Comparison of ENCODE assay signal across 8 cellular contexts in the genomic region with DNA sequence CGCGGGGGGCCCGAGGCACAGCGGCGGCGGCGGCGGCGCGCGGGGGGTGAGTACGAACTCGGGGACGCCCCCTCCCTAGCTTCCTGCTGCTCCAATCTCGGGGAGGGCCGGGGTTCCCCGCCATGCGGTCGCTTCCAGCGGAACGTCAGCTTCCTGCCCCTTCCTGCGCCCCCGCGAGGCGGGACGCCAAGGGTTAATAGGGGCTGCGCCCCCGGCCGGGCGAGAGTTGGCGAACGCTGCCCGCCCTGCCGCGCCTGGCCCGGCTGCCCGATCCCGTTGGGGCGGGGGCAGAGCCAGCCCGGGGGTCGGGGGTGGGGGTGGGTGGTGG. TPM values are rescaled to one million over a fixed set of nuclear protein-coding genes. Genes with fewer than 3 reads are reported as not detected.
DNase-seq lines count a peak whose midpoint lies in the region; ATAC-seq and TF ChIP-seq lines count a peak whose summit lies in the region.

No MANE protein-coding gene starts in this region.

- H3K36me3 ChIP-seq in BLaER1 treated with 17β-estradiol and CSF1 and Interleukin-3, amounts not matched to agents 10 nM and 100 nM, result peaks cover 0 to 26% (median 4%) of the 10 kb centered on the region in 11 experiments; a peak in 9 of 22 replicates
- H3K36me3 ChIP-seq in Peyer's patch, result no peaks in the 10 kb centered on the region
- no peaks in the 10 kb centered on the region for H3K36me3 ChIP-seq in osteoblast (ENCODE audit: insufficient read depth, low read length)

- peak overlapping the region; percentile 86 to 96 (median 92) for H3K4me3 ChIP-seq in BLaER1 treated with 17β-estradiol and CSF1 and Interleukin-3, amounts not matched to agents 10 nM and 100 nM
- H3K4me3 ChIP-seq in Peyer's patch (peak overlapping the region; percentile 45 to 69 (median 54)), epithelial cell of esophagus (ENCODE audit: low read length) (peak overlapping the region; percentile 59), osteoblast (ENCODE audit: insufficient read depth, low read length) (peak overlapping the region; percentile 79)

- DNase-seq in Peyer's patch, result no peak
- peak; percentile 28 for DNase-seq in epithelial cell of esophagus (ENCODE audit: low read depth)
- DNase-seq in osteoblast (ENCODE audit: insufficient read length, low spot score, missing footprints), result peak; percentile 81
- no peak for DNase-seq in occipital lobe (lab: John Stamatoyannopoulos, UW)
- no peak for DNase-seq in T-helper 9 cell
- DNase-seq in inferior parietal cortex (ENCODE audit: extremely low spot score), result no peak

- no peaks in the 10 kb centered on the region for H3K79me2 ChIP-seq in osteoblast (ENCODE audit: insufficient read depth, low read length)

- H3K4me2 ChIP-seq in BLaER1 treated with 17β-estradiol and CSF1 and Interleukin-3, amounts not matched to agents 10 nM and 100 nM, result peak overlapping the region; percentile 86 to 97 (median 91)
- peak overlapping the region; percentile 98 for H3K4me2 ChIP-seq in osteoblast (ENCODE audit: insufficient read depth, low read length)

- no peak for ATAC-seq in HG03196 (IDR thresholded peaks at IDR 0.05; ENCODE audit: unreplicated experiment)

- H3K27ac ChIP-seq in BLaER1 treated with 17β-estradiol and CSF1 and Interleukin-3, amounts not matched to agents 10 nM and 100 nM, result peak overlapping the region; percentile 56 to 92 (median 84); a peak in 21 of 22 replicates
- H3K27ac ChIP-seq in Peyer's patch, result peak overlapping the region in 3 of 4 donors; percentile 26 to 80 (median 60)
- no peak overlapping the region for H3K27ac ChIP-seq in osteoblast (ENCODE audit: low read depth, low read length)

- TF ChIP-seq POLR2A in Peyer's patch (IDR thresholded peaks at IDR 0.05), result no peak

- no peak for TF ChIP-seq CTCF in Peyer's patch (IDR thresholded peaks at IDR 0.05)
- no peak for TF ChIP-seq CTCF in epithelial cell of esophagus (IDR thresholded peaks at IDR 0.05; ENCODE audit: insufficient read depth, low read depth, low read length, missing control alignments)
- no peak for TF ChIP-seq CTCF in osteoblast (IDR thresholded peaks at IDR 0.05; ENCODE audit: extremely low read depth, low read depth, low read length)

- no peak overlapping the region for H2AFZ ChIP-seq in osteoblast (ENCODE audit: low read length)

- H4K20me1 ChIP-seq in BLaER1 treated with 17β-estradiol and CSF1 and Interleukin-3, amounts not matched to agents 10 nM and 100 nM, result peaks cover 4 to 67% (median 58%) of the 10 kb centered on the region in 11 experiments; a peak in 21 of 22 replicates
- peaks cover 23% of the 10 kb centered on the region for H4K20me1 ChIP-seq in osteoblast (ENCODE audit: insufficient read depth, low read length)

- H3K4me1 ChIP-seq in BLaER1 treated with 17β-estradiol and CSF1 and Interleukin-3, amounts not matched to agents 10 nM and 100 nM, result peaks cover 17 to 63% (median 59%) of the 10 kb centered on the region in 10 experiments
- H3K4me1 ChIP-seq in Peyer's patch (peaks cover 0 to 25% (median 7%) of the 10 kb centered on the region in 4 donors), osteoblast (ENCODE audit: insufficient read depth, low read length) (peaks cover 19% of the 10 kb centered on the region)

- H3K9ac ChIP-seq in BLaER1 treated with 17β-estradiol and CSF1 and Interleukin-3, amounts not matched to agents 10 nM and 100 nM, result peak overlapping the region; percentile 83 to 95 (median 89)

- no peaks in the 10 kb centered on the region for H3K9me3 ChIP-seq in BLaER1 treated with 17β-estradiol and CSF1 and Interleukin-3, amounts not matched to agents 10 nM and 100 nM (replicated peaks in 1 of 11)
- H3K9me3 ChIP-seq in Peyer's patch (no peaks in the 10 kb centered on the region), osteoblast (ENCODE audit: low read depth, low read length) (no peaks in the 10 kb centered on the region)

- H3K27me3 ChIP-seq in BLaER1 treated with 17β-estradiol and CSF1 and Interleukin-3, amounts not matched to agents 10 nM and 100 nM, result peaks cover 31 to 41% (median 39%) of the 10 kb centered on the region in 11 experiments
- H3K27me3 ChIP-seq in Peyer's patch (peaks cover 0 to 12% of the 10 kb centered on the region in 2 donors), osteoblast (ENCODE audit: insufficient read depth, low read length) (peaks cover 27% of the 10 kb centered on the region)

RNA-seq across cellular contexts. Expression of a gene that starts 0.6 kb away (rescaled TPM):
- total RNA-seq in Peyer's patch, result 10 to 100 TPM in 1 of 4 donors, 1 to 10 TPM in 3; 5.8 to 23.1 (median 7.2) TPM
- 10.1 and 11.8 TPM in 2 replicates for total RNA-seq in osteoblast
- 1.4 TPM for total RNA-seq in occipital lobe

RNA-seq across cellular contexts. Expression of a gene that starts 56.8 kb away (rescaled TPM):
- 10 to 100 TPM; 23.6 to 85.3 (median 41.3) TPM for total RNA-seq in Peyer's patch
- total RNA-seq in osteoblast, result not detected in 2 replicates
- total RNA-seq in occipital lobe, result 3.3 TPM

Comparison
In these comparisons a context has a peak if more than half of its experiments do, and no peak if none do; other contexts are left out.
1. DNase-seq: peak in epithelial cell of esophagus (single experiment) and osteoblast (single experiment); none in Peyer's patch (0 of 3), occipital lobe (single experiment), T-helper 9 cell (single experiment) and inferior parietal cortex (single experiment).
2. Peak in every context shown above with its lines, with median percentiles within 50 percentile points of each other: H3K4me3 ChIP-seq.